In genomic region chr6:143139239-143139784, GRCh38 we compare ENCODE assay signal across 26 cellular contexts.
DNase-seq lines count a peak whose midpoint lies in the region; ATAC-seq and TF ChIP-seq lines count a peak whose summit lies in the region.
"Had no signal": no experiment of that assay in that cellular context is flagged by ENCODE, and none has a peak within 500 bp of the region (broad histone marks: within the 10 kb centered on the region; RNA-seq: fewer than 3 reads in every experiment).

No MANE protein-coding gene starts in this region.

- H3K36me3 ChIP-seq in mammary epithelial cell (ENCODE audit: insufficient read depth, low read length) (peaks cover 14% of the 10 kb centered on the region), breast epithelium (peaks cover 3% of the 10 kb centered on the region), testis (ENCODE audit: low read depth, missing control alignments) (no peaks in the 10 kb centered on the region)
- H3K36me3 ChIP-seq: pancreas had no signal

- H3K36me3 Mint-ChIP-seq in activated T-helper 1 cell treated with anti-CD3 and anti-CD28 coated beads, Interleukin-12 subunit alpha, Interleukin-12 subunit beta, Interleukin-2, Interleukin-4 antibody, amounts not matched to agents 30 ng/mL and 10 ng/mL and 1 ng/mL, durations not matched to agents 14 hours and 24 hours and 36 hours (ENCODE audit: low read depth): peaks cover 18% of the 10 kb centered on the region
- peaks cover 7% of the 10 kb centered on the region for H3K36me3 Mint-ChIP-seq in stimulated activated effector memory CD8-positive, alpha-beta T cell treated with anti-CD3 and anti-CD28 coated beads, Interleukin-12 subunit alpha, Interleukin-12 subunit beta, amount 100 ng/mL, for 72 hours
- H3K36me3 Mint-ChIP-seq: natural killer cell had no signal

- CTCF ChIA-PET in mammary epithelial cell (lab: Charles Lee; ENCODE audit: low non-redundant PET): no interaction called here

- H3K79me2 ChIP-seq in mammary epithelial cell (ENCODE audit: insufficient read depth, low read length): no peaks in the 10 kb centered on the region
- H3K79me2 ChIP-seq: hepatocyte had no signal

- H3K4me3 Mint-ChIP-seq in activated T-helper 1 cell treated with anti-CD3 and anti-CD28 coated beads, Interleukin-12 subunit alpha, Interleukin-12 subunit beta, Interleukin-2, Interleukin-4 antibody, amounts not matched to agents 30 ng/mL and 10 ng/mL and 1 ng/mL, durations not matched to agents 14 hours and 24 hours and 36 hours: no peak overlapping the region
- no peak overlapping the region for H3K4me3 Mint-ChIP-seq in stimulated activated effector memory CD8-positive, alpha-beta T cell treated with anti-CD3 and anti-CD28 coated beads, Interleukin-12 subunit alpha, Interleukin-12 subunit beta, amount 100 ng/mL, for 72 hours
- H3K4me3 Mint-ChIP-seq: immature natural killer cell; natural killer cell; stimulated activated memory B cell treated with anti-CD40 and anti-IgM and Interleukin-4, amounts not matched to agents 10 μg/mL and 1 μg/mL and 100 μg/mL, for 72 hours had no signal

- dilution Hi-C loops in mammary epithelial cell (cut with HindIII; ENCODE audit: low sequenced_read_pairs): loop anchor here (5.0 kb wide), 1 partner anchor 63 kb away; no protein-coding TSS in a partner anchor

- in situ Hi-C loops in mammary epithelial cell (cut with MboI; ENCODE audit: low sequenced_read_pairs in 2 of 2): no loop called here

- H3K4me1 ChIP-seq in mammary epithelial cell (ENCODE audit: insufficient read depth, low read length) (no peaks in the 10 kb centered on the region), breast epithelium (no peaks in the 10 kb centered on the region), testis (peaks cover 8% of the 10 kb centered on the region)
- H3K4me1 ChIP-seq: pancreas, transverse colon had no signal

- H3K4me3 ChIP-seq in mammary epithelial cell (replicated peaks in 1 of 3; ENCODE audit: insufficient read depth in 1 of 3, low read depth in 2 of 3, low read length in 3 of 3) (no peak overlapping the region), breast epithelium (no peak overlapping the region), testis (no peak overlapping the region)
- H3K4me3 ChIP-seq: hepatocyte, pancreas, SK-N-MC, transverse colon had no signal

- no peaks in the 10 kb centered on the region for H4K20me1 ChIP-seq in mammary epithelial cell (ENCODE audit: insufficient read depth, low read length)

- H3K27me3 ChIP-seq in mammary epithelial cell (ENCODE audit: insufficient read depth, low read length): no peaks in the 10 kb centered on the region
- no peaks in the 10 kb centered on the region for H3K27me3 ChIP-seq in breast epithelium
- no peaks in the 10 kb centered on the region for H3K27me3 ChIP-seq in testis
- H3K27me3 ChIP-seq: hepatocyte, pancreas, transverse colon had no signal

- no peak overlapping the region for H3K9ac ChIP-seq in mammary epithelial cell (ENCODE audit: insufficient read depth, low read length)

- H3K4me2 ChIP-seq in mammary epithelial cell (ENCODE audit: insufficient read depth, low read depth, low read length): no peak overlapping the region
- H3K4me2 ChIP-seq: hepatocyte had no signal

- TF ChIP-seq CTCF in mammary epithelial cell (conservative IDR thresholded peaks at IDR 0.05 in 1 of 2, IDR thresholded peaks at IDR 0.05 in 1 of 2; ENCODE audit: extremely low read depth in 1 of 2, insufficient read depth in 1 of 2, low read depth in 1 of 2, low read length in 2 of 2): no peak
- TF ChIP-seq CTCF in breast epithelium (IDR thresholded peaks at IDR 0.05): no peak
- no peak for TF ChIP-seq CTCF in testis (IDR thresholded peaks at IDR 0.05)

- no peaks in the 10 kb centered on the region for H3K9me3 ChIP-seq in mammary epithelial cell (replicated peaks; ENCODE audit: insufficient read depth, low read length)
- H3K9me3 ChIP-seq in breast epithelium: no peaks in the 10 kb centered on the region
- no peaks in the 10 kb centered on the region for H3K9me3 ChIP-seq in testis
- H3K9me3 ChIP-seq: pancreas, transverse colon had no signal

- peaks cover 25% of the 10 kb centered on the region for H3K9me3 Mint-ChIP-seq in activated T-helper 1 cell treated with anti-CD3 and anti-CD28 coated beads, Interleukin-12 subunit alpha, Interleukin-12 subunit beta, Interleukin-2, Interleukin-4 antibody, amounts not matched to agents 30 ng/mL and 10 ng/mL and 1 ng/mL, durations not matched to agents 14 hours and 24 hours and 36 hours
- peaks cover 9% of the 10 kb centered on the region for H3K9me3 Mint-ChIP-seq in stimulated activated effector memory CD8-positive, alpha-beta T cell treated with anti-CD3 and anti-CD28 coated beads, Interleukin-12 subunit alpha, Interleukin-12 subunit beta, amount 100 ng/mL, for 72 hours
- H3K9me3 Mint-ChIP-seq: natural killer cell had no signal

- BruUV-seq in mammary epithelial cell (replicated peaks; lab: Mats Ljungman, UMichigan): no TSS peak

- DNase-seq in mammary epithelial cell (peak; percentile 17), breast epithelium (ENCODE audit: low spot score in 2 of 2) (no peak), fibroblast of peridontal ligament (ENCODE audit: extremely low read depth) (peak; percentile 34), NCI-H446 treated with DMSO at 0.1 percent for 48 hours (lab: John Stamatoyannopoulos, UW) (no peak), ecto neural progenitor cell (ENCODE audit: low spot score) (no peak), testis (no peak)
- no peak for DNase-seq in activated T-helper 1 cell treated with anti-CD3 and anti-CD28 coated beads, Interleukin-12 subunit alpha, Interleukin-12 subunit beta, Interleukin-2, Interleukin-4 antibody, amounts not matched to agents 30 ng/mL and 10 ng/mL and 1 ng/mL, durations not matched to agents 14 hours and 24 hours and 36 hours (ENCODE audit: low spot score)
- DNase-seq in stimulated activated effector memory CD8-positive, alpha-beta T cell treated with anti-CD3 and anti-CD28 coated beads, Interleukin-12 subunit alpha, Interleukin-12 subunit beta, amount 100 ng/mL, for 72 hours (ENCODE audit: low spot score in 2 of 2): no peak
- DNase-seq: activated gamma-delta T cell treated with Interleukin-2 at 50 U/mL for 16 hours; DMS 273 treated with DMSO at 0.1 percent for 48 hours; effector CD8-positive, alpha-beta T cell; erythroblast; immature natural killer cell; midbrain; natural killer cell; NCI-H1417; NCI-H69; pancreas; right cardiac atrium; transverse colon had no signal

- H3K27ac ChIP-seq in mammary epithelial cell (ENCODE audit: insufficient read depth, low read depth, low read length) (peak overlapping the region; percentile 44), breast epithelium (no peak overlapping the region), testis (no peak overlapping the region)
- H3K27ac ChIP-seq: hepatocyte, pancreas, RWPE1, SK-N-MC, transverse colon, VCaP had no signal

- intact Hi-C loops in mammary epithelial cell (cut with micrococcal nuclease): no loop called here
- intact Hi-C loops in breast epithelium (cut with DNase I; ENCODE audit: low total_unique reads): no loop called here
- intact Hi-C loops in activated T-helper 1 cell treated with anti-CD3 and anti-CD28 coated beads, Interleukin-12 subunit alpha, Interleukin-12 subunit beta, Interleukin-2, Interleukin-4 antibody, amounts not matched to agents 30 ng/mL and 10 ng/mL and 1 ng/mL, durations not matched to agents 14 hours and 24 hours and 36 hours (cut with micrococcal nuclease): loop anchor here (1.0 to 5.0 kb wide), 2 partner anchors 192 to 297 kb away; partner anchors contain the start of gene HIVEP2
- intact Hi-C loops in testis (cut with DNase I; ENCODE audit: low total_unique reads): no loop called here

- peak overlapping the region; percentile 82 for H3K27ac Mint-ChIP-seq in activated T-helper 1 cell treated with anti-CD3 and anti-CD28 coated beads, Interleukin-12 subunit alpha, Interleukin-12 subunit beta, Interleukin-2, Interleukin-4 antibody, amounts not matched to agents 30 ng/mL and 10 ng/mL and 1 ng/mL, durations not matched to agents 14 hours and 24 hours and 36 hours
- H3K27ac Mint-ChIP-seq in stimulated activated effector memory CD8-positive, alpha-beta T cell treated with anti-CD3 and anti-CD28 coated beads, Interleukin-12 subunit alpha, Interleukin-12 subunit beta, amount 100 ng/mL, for 72 hours: peak overlapping the region; percentile 76
- H3K27ac Mint-ChIP-seq: immature natural killer cell; natural killer cell; stimulated activated memory B cell treated with anti-CD40 and anti-IgM and Interleukin-4, amounts not matched to agents 10 μg/mL and 1 μg/mL and 100 μg/mL, for 72 hours had no signal

- H2AFZ ChIP-seq in mammary epithelial cell (ENCODE audit: low read depth, low read length): no peak overlapping the region
- H2AFZ ChIP-seq: hepatocyte had no signal

- 97% methylated on average over 3 of the region's 3 CpGs for WGBS in mammary epithelial cell (ENCODE audit: low coverage, missing lambda C conversion rate)
- 94% methylated on average over 3 of the region's 3 CpGs for WGBS in testis, 2 donors

- no peak for TF ChIP-seq POLR2A in breast epithelium (IDR thresholded peaks at IDR 0.05)
- TF ChIP-seq POLR2A in testis (IDR thresholded peaks at IDR 0.05): no peak

- H3K27me3 Mint-ChIP-seq in activated T-helper 1 cell treated with anti-CD3 and anti-CD28 coated beads, Interleukin-12 subunit alpha, Interleukin-12 subunit beta, Interleukin-2, Interleukin-4 antibody, amounts not matched to agents 30 ng/mL and 10 ng/mL and 1 ng/mL, durations not matched to agents 14 hours and 24 hours and 36 hours (ENCODE audit: insufficient read depth): no peaks in the 10 kb centered on the region
- H3K27me3 Mint-ChIP-seq: stimulated activated memory B cell treated with anti-CD40 and anti-IgM and Interleukin-4, amounts not matched to agents 10 μg/mL and 1 μg/mL and 100 μg/mL, for 72 hours had no signal

- H3K4me1 Mint-ChIP-seq in activated T-helper 1 cell treated with anti-CD3 and anti-CD28 coated beads, Interleukin-12 subunit alpha, Interleukin-12 subunit beta, Interleukin-2, Interleukin-4 antibody, amounts not matched to agents 30 ng/mL and 10 ng/mL and 1 ng/mL, durations not matched to agents 14 hours and 24 hours and 36 hours (ENCODE audit: low read depth): peaks cover 30% of the 10 kb centered on the region
- peaks cover 21% of the 10 kb centered on the region for H3K4me1 Mint-ChIP-seq in stimulated activated effector memory CD8-positive, alpha-beta T cell treated with anti-CD3 and anti-CD28 coated beads, Interleukin-12 subunit alpha, Interleukin-12 subunit beta, amount 100 ng/mL, for 72 hours
- H3K4me1 Mint-ChIP-seq: stimulated activated memory B cell treated with anti-CD40 and anti-IgM and Interleukin-4, amounts not matched to agents 10 μg/mL and 1 μg/mL and 100 μg/mL, for 72 hours had no signal

- peak; percentile 52 for ATAC-seq in stimulated activated effector memory CD8-positive, alpha-beta T cell treated with anti-CD3 and anti-CD28 coated beads, Interleukin-12 subunit alpha, Interleukin-12 subunit beta, amount 100 ng/mL, for 72 hours
- ATAC-seq: left lobe of liver; natural killer cell; pancreas; right cardiac atrium; stimulated activated memory B cell treated with anti-CD40 and anti-IgM and Interleukin-4, amounts not matched to agents 10 μg/mL and 1 μg/mL and 100 μg/mL, for 72 hours had no signal

Comparison
In these comparisons a context has a peak if more than half of its experiments do, and no peak if none do; other contexts are left out.
1. DNase-seq: peak in mammary epithelial cell (single experiment) and fibroblast of peridontal ligament (single experiment); none in breast epithelium (0 of 2), activated T-helper 1 cell treated with anti-CD3 and anti-CD28 coated beads, Interleukin-12 subunit alpha, Interleukin-12 subunit beta, Interleukin-2, Interleukin-4 antibody, amounts not matched to agents 30 ng/mL and 10 ng/mL and 1 ng/mL, durations not matched to agents 14 hours and 24 hours and 36 hours (single experiment), stimulated activated effector memory CD8-positive, alpha-beta T cell treated with anti-CD3 and anti-CD28 coated beads, Interleukin-12 subunit alpha, Interleukin-12 subunit beta, amount 100 ng/mL, for 72 hours (0 of 2), NCI-H446 treated with DMSO at 0.1 percent for 48 hours (single experiment), ecto neural progenitor cell (single experiment) and testis (single experiment).